ENCODE assay signal across 8 cellular contexts in the genomic region with DNA sequence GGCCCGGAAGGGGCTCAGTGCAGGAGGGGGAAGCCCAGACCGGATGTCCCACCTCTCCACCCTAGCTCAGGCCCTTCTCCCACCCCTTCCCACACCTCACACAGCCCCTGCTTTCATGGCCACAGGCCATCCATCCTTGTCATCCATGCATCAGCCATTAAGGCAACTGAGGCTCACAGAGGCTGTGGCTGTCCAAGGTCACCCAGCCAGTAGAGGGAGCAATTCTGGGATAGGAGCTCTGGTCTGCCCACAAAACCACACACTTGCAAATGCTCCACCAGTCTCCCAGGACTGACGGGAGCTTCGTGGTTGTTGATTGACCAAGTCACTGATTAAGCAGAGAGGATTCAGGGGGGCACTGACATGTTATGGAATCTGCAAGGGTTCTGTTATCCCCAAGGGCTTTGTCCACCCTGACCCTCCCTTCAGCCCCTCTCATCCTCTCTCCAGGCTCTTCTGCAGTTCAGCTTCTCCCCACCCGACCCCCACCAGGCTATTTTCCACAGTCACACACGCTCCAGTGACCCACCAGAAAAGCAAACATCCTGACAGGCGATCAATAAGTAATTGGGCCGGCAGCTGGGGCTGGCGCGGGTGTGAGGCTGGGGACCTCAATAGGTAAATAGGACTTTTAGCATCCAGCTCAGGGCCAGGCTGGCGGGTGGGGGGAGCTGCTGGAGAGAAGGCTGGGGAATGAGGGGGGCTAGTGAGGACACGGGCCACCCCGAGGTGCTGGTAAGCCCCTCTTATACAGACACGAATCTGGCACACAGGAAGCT. TPM values are rescaled to one million over a fixed set of nuclear protein-coding genes. Genes with fewer than 3 reads are reported as not detected.
DNase-seq lines count a peak whose midpoint lies in the region; ATAC-seq and TF ChIP-seq lines count a peak whose summit lies in the region.

No MANE protein-coding gene starts in this region.

- H4K20me1 ChIP-seq in GM23338 (replicated peaks; ENCODE audit: insufficient read depth): no peaks in the 10 kb centered on the region

- H3K4me3 Mint-ChIP-seq in GM23338 (no peak overlapping the region), immature natural killer cell (no peak overlapping the region)

- no peak overlapping the region for H3K27ac Mint-ChIP-seq in GM23338
- no peak overlapping the region for H3K27ac Mint-ChIP-seq in immature natural killer cell

- DNase-seq in BJ (ENCODE audit: low read depth) (no peak), GM23338 (ENCODE audit: low spot score) (peak; percentile 66), RWPE1 (ENCODE audit: low spot score) (no peak), iPS-NIHi7 (ENCODE audit: extremely low spot score) (peak; percentile 65), activated gamma-delta T cell treated with Interleukin-2 at 50 U/mL for 16 hours (no peak), immature natural killer cell (no peak)

- H3K9me3 Mint-ChIP-seq in GM23338 (no peaks in the 10 kb centered on the region), immature natural killer cell (no peaks in the 10 kb centered on the region)

- H3K36me3 ChIP-seq in BJ (ENCODE audit: control insufficient read depth, insufficient read depth, low read length) (no peaks in the 10 kb centered on the region), GM23338 (ENCODE audit: insufficient read depth) (no peaks in the 10 kb centered on the region)

- peaks cover 3% of the 10 kb centered on the region for H3K27me3 Mint-ChIP-seq in GM23338 (ENCODE audit: insufficient read depth, low read depth, poor library complexity)
- peaks cover 0 to 2% (median 2%) of the 10 kb centered on the region in 3 donors for H3K27me3 Mint-ChIP-seq in immature natural killer cell (ENCODE audit: low read depth in 3 of 3)

- H3K4me3 ChIP-seq in BJ (ENCODE audit: low read depth, low read length): no peak overlapping the region
- H3K4me3 ChIP-seq in GM23338: no peak overlapping the region

- CTCF ChIA-PET in BJ (lab: Yijun Ruan, JAX): interaction anchor here (0.7 to 2.7 kb wide), 10 partner anchors 9 to 204 kb away, joined by 3 to 21 read pairs (median 6); a partner anchor contains a TSS
- CTCF ChIA-PET in RWPE1 (lab: Yijun Ruan, JAX): interaction anchor here (0.5 to 3.5 kb wide), 7 partner anchors 14 to 1178 kb away, joined by 3 to 19 read pairs (median 3); a partner anchor contains a TSS

- H3K9me2 ChIP-seq in GM23338 (ENCODE audit: insufficient read depth): no peaks in the 10 kb centered on the region

- no peak overlapping the region for H3K27ac ChIP-seq in GM23338 (ENCODE audit: low read depth)
- H3K27ac ChIP-seq in RWPE1: no peak overlapping the region

- H3K27me3 ChIP-seq in BJ (ENCODE audit: control insufficient read depth, insufficient read depth, low read length): peaks cover 2% of the 10 kb centered on the region
- no peaks in the 10 kb centered on the region for H3K27me3 ChIP-seq in GM23338 (ENCODE audit: insufficient read depth)

- POLR2A ChIA-PET in BJ (lab: Charles Lee): no interaction called here
- POLR2A ChIA-PET in RWPE1 (lab: Yijun Ruan, JAX; ENCODE audit: low non-redundant PET): no interaction called here

- no peak overlapping the region for H2AFZ ChIP-seq in GM23338

- H3K4me2 ChIP-seq in GM23338: no peak overlapping the region

- H3F3A ChIP-seq in GM23338 (replicated peaks; ENCODE audit: low read depth): no peaks in the 10 kb centered on the region

- TF ChIP-seq CTCF in BJ (IDR thresholded peaks at IDR 0.05; ENCODE audit: insufficient read depth, low read depth, low read length) (peak; percentile 44; the same call in 1 of the 2 replicates), GM23338 (conservative IDR thresholded peaks at IDR 0.05; ENCODE audit: low read depth in 2 of 2) (peak; percentile 65 to 86), RWPE1 (conservative IDR thresholded peaks at IDR 0.05; ENCODE audit: low read depth) (0 out of 2 replicates have a peak, but pooled peaks have one; percentile 17)

- peaks cover 42% of the 10 kb centered on the region for H3K4me1 Mint-ChIP-seq in GM23338
- no peaks in the 10 kb centered on the region for H3K4me1 Mint-ChIP-seq in immature natural killer cell

- peaks cover 39% of the 10 kb centered on the region for H3K79me2 ChIP-seq in GM23338 (replicated peaks; ENCODE audit: insufficient read depth)

- H3K4me1 ChIP-seq in GM23338 (ENCODE audit: insufficient read depth): peaks cover 18% of the 10 kb centered on the region

- H3K36me3 Mint-ChIP-seq in GM23338 (ENCODE audit: low read depth): peaks cover 30% of the 10 kb centered on the region
- no peaks in the 10 kb centered on the region for H3K36me3 Mint-ChIP-seq in immature natural killer cell

- ATAC-seq in GM23338 (peak; percentile 39), GM19395 (IDR thresholded peaks at IDR 0.05; ENCODE audit: unreplicated experiment) (no peak), GM21619 (IDR thresholded peaks at IDR 0.05; ENCODE audit: unreplicated experiment) (no peak)

TF ChIP-seq in GM23338, 12 proteins besides CTCF, POLR2A, EP300 and RAD21:
- TF ChIP-seq NANOG (IDR thresholded peaks at IDR 0.05; ENCODE audit: borderline replicate concordance) (no peak), CREB1 (CRISPR knock-in tag; IDR thresholded peaks at IDR 0.05; ENCODE audit: low read depth) (no peak)

RNA-seq across cellular contexts. Expression of a gene that starts 15.0 kb away (rescaled TPM):
- not detected in 2 replicates for polyA plus RNA-seq in BJ (2011; rRNA removed)
- 0.05 TPM in 1 of 2 replicates, not detected in the other for polyA minus RNA-seq in BJ (2011; rRNA and poly(A)+ RNA removed)
- 52.0 and 63.1 TPM in 2 replicates for total RNA-seq in GM23338 (2014; rRNA removed; shearing (Covaris generic))
- polyA plus RNA-seq in GM23338 (2016; fragmentation: Nextera tagmentation; extraction: Ambion mirVana): 16.0 and 16.9 TPM in 2 replicates
- polyA plus RNA-seq in immature natural killer cell: not detected

Comparison
In these comparisons a context has a peak if more than half of its experiments do, and no peak if none do; other contexts are left out.
1. DNase-seq: peak in GM23338 (single experiment) and iPS-NIHi7 (single experiment); none in BJ (single experiment), RWPE1 (single experiment), activated gamma-delta T cell treated with Interleukin-2 at 50 U/mL for 16 hours (single experiment) and immature natural killer cell (0 of 3).
2. CTCF ChIP-seq: peak in every context shown above with its lines; median percentile 76 in GM23338; 44 in BJ; 17 in RWPE1.
3. RNA of a gene that starts 15.0 kb away (polyA plus RNA-seq): 16.0 to 16.9 TPM in GM23338; not detected in BJ and not detected in immature natural killer cell; every median in the first group is over 10 times any median in the second.